13 cellular contexts compared by ENCODE assay signal in the genomic region with DNA sequence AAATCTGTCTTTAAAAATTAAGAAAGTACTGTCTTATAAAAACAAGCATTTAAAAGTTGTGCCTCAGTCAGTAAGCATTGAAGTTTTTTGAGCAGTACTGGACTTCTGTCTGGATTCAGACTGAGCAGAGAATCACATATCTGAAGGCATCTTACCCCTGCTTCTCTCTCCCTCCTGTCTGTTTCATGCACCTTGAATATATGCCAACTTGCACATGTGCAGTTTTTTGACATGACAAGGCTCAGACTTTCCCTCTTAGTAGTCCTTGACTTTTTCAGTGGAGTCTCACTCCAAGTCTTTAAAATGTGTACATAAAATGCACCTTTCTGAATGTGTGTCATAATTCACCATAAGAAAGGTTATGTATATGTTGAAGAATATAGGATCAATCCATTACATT. TPM values are rescaled to one million over a fixed set of nuclear protein-coding genes. Genes with fewer than 3 reads are reported as not detected.
A peak's percentile ranks its signal among the peaks of the same experiment; 100 is the strongest.
DNase-seq lines count a peak whose midpoint lies in the region; ATAC-seq, FAIRE-seq and TF ChIP-seq lines count a peak whose summit lies in the region.
"Had no signal": no experiment of that assay in that cellular context is flagged by ENCODE, and none has a peak within 500 bp of the region (broad histone marks: within the 10 kb centered on the region; RNA-seq: fewer than 3 reads in every experiment).

No MANE protein-coding gene starts in this region.

- no peaks in the 10 kb centered on the region for H3K36me3 Mint-ChIP-seq in activated T-helper 17 cell treated with anti-CD3 and anti-CD28 coated beads, Interleukin-2, amount 50 U/mL, for 72 hours (ENCODE audit: low read depth)
- H3K36me3 Mint-ChIP-seq: natural killer cell had no signal

- no peak overlapping the region for H2AFZ ChIP-seq in ACC112 (ENCODE audit: low read length, unreplicated experiment)

- H3K4me1 Mint-ChIP-seq in activated T-helper 17 cell treated with anti-CD3 and anti-CD28 coated beads, Interleukin-2, amount 50 U/mL, for 72 hours: peaks cover 18% of the 10 kb centered on the region

- no peak overlapping the region for H3K9ac ChIP-seq in rectal smooth muscle tissue (ENCODE audit: low read length)

- H3K4me3 Mint-ChIP-seq in activated T-helper 17 cell treated with anti-CD3 and anti-CD28 coated beads, Interleukin-2, amount 50 U/mL, for 72 hours: no peak overlapping the region
- H3K4me3 Mint-ChIP-seq: natural killer cell had no signal

- H3K27me3 ChIP-seq in ACC112 (ENCODE audit: insufficient read depth, low read length): no peaks in the 10 kb centered on the region
- H3K27me3 ChIP-seq in rectal smooth muscle tissue (ENCODE audit: control insufficient read depth, insufficient read depth, low read length): no peaks in the 10 kb centered on the region

- H3K9me3 Mint-ChIP-seq in activated T-helper 17 cell treated with anti-CD3 and anti-CD28 coated beads, Interleukin-2, amount 50 U/mL, for 72 hours: no peaks in the 10 kb centered on the region
- H3K9me3 Mint-ChIP-seq: natural killer cell had no signal

- H3K36me3 ChIP-seq in ACC112 (ENCODE audit: insufficient read depth, low read length) (no peaks in the 10 kb centered on the region), rectal smooth muscle tissue (ENCODE audit: control insufficient read depth, insufficient read depth, low read length) (no peaks in the 10 kb centered on the region)

- TF ChIP-seq CTCF in fibroblast of pulmonary artery (IDR thresholded peaks at IDR 0.05; ENCODE audit: low read length, missing control alignments): no peak

- peaks cover 31% of the 10 kb centered on the region for H3K4me1 ChIP-seq in ACC112 (ENCODE audit: control insufficient read depth, insufficient read depth, low read length, unreplicated experiment)
- H3K4me1 ChIP-seq in rectal smooth muscle tissue (ENCODE audit: control insufficient read depth, insufficient read depth, low read length): peaks cover 25% of the 10 kb centered on the region

- FAIRE-seq in GM19239 (lab: Jason Lieb, UNC): no peak

- peaks cover 47% of the 10 kb centered on the region for H3K79me2 ChIP-seq in ACC112 (ENCODE audit: control insufficient read depth, insufficient read depth, low read length, unreplicated experiment)

- no peak for ATAC-seq in activated T-helper 17 cell treated with anti-CD3 and anti-CD28 coated beads, Interleukin-2, amount 50 U/mL, for 72 hours (replicated peaks)
- ATAC-seq: natural killer cell had no signal

- no peak overlapping the region for H3K4me3 ChIP-seq in ACC112 (ENCODE audit: low read depth, low read length)
- H3K4me3 ChIP-seq in fibroblast of pulmonary artery (replicated peaks; ENCODE audit: low read depth, low read length): no peak overlapping the region
- H3K4me3 ChIP-seq in rectal smooth muscle tissue (ENCODE audit: low read length): no peak overlapping the region

- no peaks in the 10 kb centered on the region for H3K27me3 Mint-ChIP-seq in activated T-helper 17 cell treated with anti-CD3 and anti-CD28 coated beads, Interleukin-2, amount 50 U/mL, for 72 hours

- DNase-seq in RPMI7951 (ENCODE audit: low read depth) (peak; percentile 43), fibroblast of pulmonary artery (ENCODE audit: low read depth) (peak; percentile 17), GM19239 (ENCODE audit: insufficient read length, low spot score) (no peak)
- DNase-seq in stimulated activated naive CD4-positive, alpha-beta T cell (lab: John Stamatoyannopoulos, UW): no peak
- DNase-seq in stimulated activated CD4-positive, alpha-beta T cell treated with anti-CD3 and anti-CD28 coated beads, Interleukin-4, amount 100 ng/mL, for 1 hour: no peak
- DNase-seq: activated naive CD4-positive, alpha-beta T cell treated with anti-CD3 and anti-CD28 coated beads, Interleukin-2, amount 50 U/mL, for 16 hours; natural killer cell; NCI-H1930; SHP77 treated with DMSO at 0.1 percent for 48 hours; stimulated activated CD4-positive, alpha-beta T cell treated with anti-CD3 and anti-CD28 coated beads, Interleukin-12 subunit alpha, Interleukin-12 subunit beta, amount 100 ng/mL, for 4 hours had no signal

- H3K27ac ChIP-seq in ACC112 (ENCODE audit: low read depth, low read length): peak overlapping the region; percentile 76; the same call in 1 of the 2 replicates
- H3K27ac ChIP-seq in rectal smooth muscle tissue (ENCODE audit: low read depth, low read length): peak overlapping the region; percentile 76

- no peak overlapping the region for H3K27ac Mint-ChIP-seq in activated T-helper 17 cell treated with anti-CD3 and anti-CD28 coated beads, Interleukin-2, amount 50 U/mL, for 72 hours

RNA-seq across cellular contexts. Expression of gene SPECC1L, which starts 19.8 kb away (rescaled TPM):
- 12.6 and 14.0 TPM in 2 replicates for total RNA-seq in RPMI7951 (2014; rRNA removed; shearing (Covaris generic))
- total RNA-seq in activated T-helper 17 cell treated with anti-CD3 and anti-CD28 coated beads, Interleukin-2, amount 50 U/mL, for 72 hours: 10 to 100 TPM; 25.7 to 42.2 TPM

RNA-seq across cellular contexts. Expression of gene GGT5, which starts 45.6 kb away (rescaled TPM):
- under 0.01 TPM in 1 of 2 replicates, not detected in the other for total RNA-seq in RPMI7951 (2014; rRNA removed; shearing (Covaris generic))
- total RNA-seq in activated T-helper 17 cell treated with anti-CD3 and anti-CD28 coated beads, Interleukin-2, amount 50 U/mL, for 72 hours: under 1 TPM in 1 of 2 donors, not detected in 1; 0.19 TPM
- total RNA-seq: natural killer cell had no signal

Comparison
In these comparisons a context has a peak if more than half of its experiments do, and no peak if none do; other contexts are left out.
1. DNase-seq: peak in RPMI7951 (single experiment) and fibroblast of pulmonary artery (single experiment); none in stimulated activated naive CD4-positive, alpha-beta T cell (0 of 6), GM19239 (single experiment) and stimulated activated CD4-positive, alpha-beta T cell treated with anti-CD3 and anti-CD28 coated beads, Interleukin-4, amount 100 ng/mL, for 1 hour (single experiment).